In genomic region chr3:27717200-27717852, GRCh38 we compare ENCODE assay signal across 1 cellular context.
TF ChIP-seq lines count a peak whose summit lies in the region.

No MANE protein-coding gene starts in this region.

TF ChIP-seq in GM23338, 12 proteins besides CTCF, POLR2A, EP300 and RAD21 (continued from another document):
- TF ChIP-seq ETS1 (IDR thresholded peaks at IDR 0.05) = no peak
- TF ChIP-seq ZNF331 (CRISPR knock-in tag; IDR thresholded peaks at IDR 0.05; ENCODE audit: low read depth) = no peak
- TF ChIP-seq EZH2phosphoT487 (IDR thresholded peaks at IDR 0.05; ENCODE audit: unreplicated experiment) = no peak
- no peak for TF ChIP-seq EZH2 (IDR thresholded peaks at IDR 0.05; ENCODE audit: low read depth, unreplicated experiment)
- TF ChIP-seq, protein P1, sequence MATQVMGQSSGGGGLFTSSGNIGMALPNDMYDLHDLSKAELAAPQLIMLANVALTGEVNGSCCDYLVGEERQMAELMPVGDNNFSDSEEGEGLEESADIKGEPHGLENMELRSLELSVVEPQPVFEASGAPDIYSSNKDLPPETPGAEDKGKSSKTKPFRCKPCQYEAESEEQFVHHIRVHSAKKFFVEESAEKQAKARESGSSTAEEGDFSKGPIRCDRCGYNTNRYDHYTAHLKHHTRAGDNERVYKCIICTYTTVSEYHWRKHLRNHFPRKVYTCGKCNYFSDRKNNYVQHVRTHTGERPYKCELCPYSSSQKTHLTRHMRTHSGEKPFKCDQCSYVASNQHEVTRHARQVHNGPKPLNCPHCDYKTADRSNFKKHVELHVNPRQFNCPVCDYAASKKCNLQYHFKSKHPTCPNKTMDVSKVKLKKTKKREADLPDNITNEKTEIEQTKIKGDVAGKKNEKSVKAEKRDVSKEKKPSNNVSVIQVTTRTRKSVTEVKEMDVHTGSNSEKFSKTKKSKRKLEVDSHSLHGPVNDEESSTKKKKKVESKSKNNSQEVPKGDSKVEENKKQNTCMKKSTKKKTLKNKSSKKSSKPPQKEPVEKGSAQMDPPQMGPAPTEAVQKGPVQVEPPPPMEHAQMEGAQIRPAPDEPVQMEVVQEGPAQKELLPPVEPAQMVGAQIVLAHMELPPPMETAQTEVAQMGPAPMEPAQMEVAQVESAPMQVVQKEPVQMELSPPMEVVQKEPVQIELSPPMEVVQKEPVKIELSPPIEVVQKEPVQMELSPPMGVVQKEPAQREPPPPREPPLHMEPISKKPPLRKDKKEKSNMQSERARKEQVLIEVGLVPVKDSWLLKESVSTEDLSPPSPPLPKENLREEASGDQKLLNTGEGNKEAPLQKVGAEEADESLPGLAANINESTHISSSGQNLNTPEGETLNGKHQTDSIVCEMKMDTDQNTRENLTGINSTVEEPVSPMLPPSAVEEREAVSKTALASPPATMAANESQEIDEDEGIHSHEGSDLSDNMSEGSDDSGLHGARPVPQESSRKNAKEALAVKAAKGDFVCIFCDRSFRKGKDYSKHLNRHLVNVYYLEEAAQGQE (IDR thresholded peaks at IDR 0.05; ENCODE audit: unreplicated experiment) = no peak
- no peak for TF ChIP-seq POLR2AphosphoS5 (IDR thresholded peaks at IDR 0.05; ENCODE audit: low read depth)
- TF ChIP-seq JUNB (IDR thresholded peaks at IDR 0.05; ENCODE audit: unreplicated experiment) = no peak
- TF ChIP-seq STAT1 (IDR thresholded peaks at IDR 0.05; ENCODE audit: unreplicated experiment) = no peak
- no peak for TF ChIP-seq ZNF114 (CRISPR knock-in tag; IDR thresholded peaks at IDR 0.05)
